ENCODE assay signal across 8 cellular contexts in genomic region chr9:70259512-70259802, GRCh38. TPM values are rescaled to one million over a fixed set of nuclear protein-coding genes. Genes with fewer than 3 reads are reported as not detected.
A peak's percentile ranks its signal among the peaks of the same experiment; 100 is the strongest.
DNase-seq lines count a peak whose midpoint lies in the region; ATAC-seq and TF ChIP-seq lines count a peak whose summit lies in the region.

No MANE protein-coding gene starts in this region.

- TF ChIP-seq CTCF in HFFc6 (IDR thresholded peaks at IDR 0.05) = no peak

- no peaks in the 10 kb centered on the region for H3K4me1 ChIP-seq in iPS DF 6.9 (ENCODE audit: control insufficient read depth, insufficient read depth, low read length)

- H3K9me3 Mint-ChIP-seq in HFFc6 = peaks cover 6% of the 10 kb centered on the region
- H3K9me3 Mint-ChIP-seq in activated CD4-positive, alpha-beta memory T cell treated with anti-CD3 and anti-CD28 coated beads, Interleukin-2, amount 10 ng/mL, durations not matched to agents 7 days and 5 days = no peaks in the 10 kb centered on the region
- H3K9me3 Mint-ChIP-seq in stimulated activated memory B cell treated with anti-CD40 and anti-IgM and Interleukin-4, amounts not matched to agents 10 μg/mL and 1 μg/mL and 100 μg/mL, for 72 hours = peaks cover 3% of the 10 kb centered on the region

- no peaks in the 10 kb centered on the region for H3K9me3 ChIP-seq in iPS DF 6.9 (ENCODE audit: control insufficient read depth, insufficient read depth, low read length)

- POLR2A ChIA-PET in activated CD4-positive, alpha-beta memory T cell treated with anti-CD3 and anti-CD28 coated beads, Interleukin-2, amount 10 ng/mL, durations not matched to agents 7 days and 5 days (lab: Charles Lee) = interaction anchor here (1.4 to 4.0 kb wide), 4 partner anchors 24 to 304 kb away, joined by 3 to 35 read pairs (median 6); partner anchors contain the start of gene KLF9

- peak overlapping the region; percentile 96 for H3K4me3 Mint-ChIP-seq in HFFc6
- peak overlapping the region; percentile 82 for H3K4me3 Mint-ChIP-seq in activated CD4-positive, alpha-beta memory T cell treated with anti-CD3 and anti-CD28 coated beads, Interleukin-2, amount 10 ng/mL, durations not matched to agents 7 days and 5 days
- peak overlapping the region; percentile 89 for H3K4me3 Mint-ChIP-seq in stimulated activated memory B cell treated with anti-CD40 and anti-IgM and Interleukin-4, amounts not matched to agents 10 μg/mL and 1 μg/mL and 100 μg/mL, for 72 hours

- peak overlapping the region; percentile 72 for H3K4me3 ChIP-seq in iPS DF 6.9 (ENCODE audit: low read length)

- H3K27me3 Mint-ChIP-seq in HFFc6 (ENCODE audit: insufficient read depth) = no peaks in the 10 kb centered on the region; the same call in none of the 2 replicates
- H3K27me3 Mint-ChIP-seq in activated CD4-positive, alpha-beta memory T cell treated with anti-CD3 and anti-CD28 coated beads, Interleukin-2, amount 10 ng/mL, durations not matched to agents 7 days and 5 days = no peaks in the 10 kb centered on the region
- H3K27me3 Mint-ChIP-seq in stimulated activated memory B cell treated with anti-CD40 and anti-IgM and Interleukin-4, amounts not matched to agents 10 μg/mL and 1 μg/mL and 100 μg/mL, for 72 hours = no peaks in the 10 kb centered on the region

- ATAC-seq in stimulated activated memory B cell treated with anti-CD40 and anti-IgM and Interleukin-4, amounts not matched to agents 10 μg/mL and 1 μg/mL and 100 μg/mL, for 72 hours = no peak
- no peak for ATAC-seq in HG02763 (IDR thresholded peaks at IDR 0.05; ENCODE audit: unreplicated experiment)

- DNase-seq in HFFc6 = no peak
- no peak for DNase-seq in activated CD4-positive, alpha-beta memory T cell treated with anti-CD3 and anti-CD28 coated beads, Interleukin-2, amount 10 ng/mL, durations not matched to agents 7 days and 5 days
- DNase-seq in iPS DF 6.9 (ENCODE audit: low read depth, low spot score) = no peak
- DNase-seq in stimulated activated CD4-positive, alpha-beta T cell treated with anti-CD3 and anti-CD28 coated beads, Interleukin-2, amount 100 ng/mL, for 48 hours = no peak
- DNase-seq in NCI-H2081 (lab: John Stamatoyannopoulos, UW) = no peak
- no peak for DNase-seq in activated gamma-delta T cell (lab: John Stamatoyannopoulos, UW)

- CTCF ChIA-PET in activated CD4-positive, alpha-beta memory T cell treated with anti-CD3 and anti-CD28 coated beads, Interleukin-2, amount 10 ng/mL, durations not matched to agents 7 days and 5 days (lab: Charles Lee) = no interaction called here

- no peaks in the 10 kb centered on the region for H3K27me3 ChIP-seq in iPS DF 6.9 (ENCODE audit: control insufficient read depth, insufficient read depth, low read length)

- H3K27ac Mint-ChIP-seq in HFFc6 = peak overlapping the region; percentile 99
- peak overlapping the region; percentile 80 for H3K27ac Mint-ChIP-seq in activated CD4-positive, alpha-beta memory T cell treated with anti-CD3 and anti-CD28 coated beads, Interleukin-2, amount 10 ng/mL, durations not matched to agents 7 days and 5 days
- peak overlapping the region; percentile 92 for H3K27ac Mint-ChIP-seq in stimulated activated memory B cell treated with anti-CD40 and anti-IgM and Interleukin-4, amounts not matched to agents 10 μg/mL and 1 μg/mL and 100 μg/mL, for 72 hours

- no CpG with 5 or more reads among the region's 10 CpGs for WGBS in iPS DF 6.9 (ENCODE audit: insufficient coverage, insufficient read length)

- no peak overlapping the region for H3K27ac ChIP-seq in iPS DF 6.9 (ENCODE audit: low read length)

- H3K4me1 Mint-ChIP-seq in HFFc6 (ENCODE audit: low read depth) = peaks cover 80% of the 10 kb centered on the region
- H3K4me1 Mint-ChIP-seq in activated CD4-positive, alpha-beta memory T cell treated with anti-CD3 and anti-CD28 coated beads, Interleukin-2, amount 10 ng/mL, durations not matched to agents 7 days and 5 days = peaks cover 50% of the 10 kb centered on the region
- peaks cover 51% of the 10 kb centered on the region for H3K4me1 Mint-ChIP-seq in stimulated activated memory B cell treated with anti-CD40 and anti-IgM and Interleukin-4, amounts not matched to agents 10 μg/mL and 1 μg/mL and 100 μg/mL, for 72 hours

- H3K36me3 Mint-ChIP-seq in HFFc6 (ENCODE audit: low read depth) = peaks cover 46% of the 10 kb centered on the region
- peaks cover 40% of the 10 kb centered on the region for H3K36me3 Mint-ChIP-seq in activated CD4-positive, alpha-beta memory T cell treated with anti-CD3 and anti-CD28 coated beads, Interleukin-2, amount 10 ng/mL, durations not matched to agents 7 days and 5 days (ENCODE audit: low read depth)
- peaks cover 43% of the 10 kb centered on the region for H3K36me3 Mint-ChIP-seq in stimulated activated memory B cell treated with anti-CD40 and anti-IgM and Interleukin-4, amounts not matched to agents 10 μg/mL and 1 μg/mL and 100 μg/mL, for 72 hours

- H3K36me3 ChIP-seq in iPS DF 6.9 (ENCODE audit: control insufficient read depth, insufficient read depth, low read length) = no peaks in the 10 kb centered on the region

RNA-seq across cellular contexts. Expression of gene SMC5, which starts 0.7 kb away (rescaled TPM):
- 10 to 100 TPM; 16.4 to 20.3 (median 19.2) TPM for total RNA-seq in HFFc6 (2021; fragmentation: NEBNext Ultra II Directional; extraction: Animal tissue kit (Norgen Biotek cat#: 25700))
- 10 to 100 TPM; 36.2 to 38.8 TPM for total RNA-seq in activated CD4-positive, alpha-beta memory T cell treated with anti-CD3 and anti-CD28 coated beads, Interleukin-2, amount 10 ng/mL, durations not matched to agents 7 days and 5 days
